1 cellular context compared by ENCODE assay signal in the genomic region with DNA sequence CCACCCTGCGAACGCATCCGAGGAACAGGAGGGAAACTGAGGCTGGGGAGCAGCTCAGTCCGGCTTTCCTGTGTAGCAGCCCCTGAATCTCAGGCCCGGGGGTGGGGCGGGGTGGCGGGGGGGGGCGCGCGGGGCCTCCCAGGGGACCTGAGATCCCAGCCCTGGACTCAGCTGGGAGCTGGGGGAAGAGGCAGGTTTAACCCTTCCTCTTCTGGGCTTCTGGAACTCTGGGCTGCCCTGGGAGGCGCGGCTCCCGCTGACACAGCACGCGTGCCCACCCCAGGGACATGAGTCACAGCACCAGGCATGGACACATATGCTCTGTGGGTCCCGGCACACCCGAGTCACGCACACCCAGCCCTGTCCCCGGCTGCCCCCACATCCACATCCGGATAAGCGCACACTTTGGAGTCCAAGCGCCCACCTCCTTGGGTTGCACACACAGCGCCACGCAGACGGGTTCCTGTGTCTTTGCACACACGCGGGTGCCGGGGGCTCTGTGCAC.
TF ChIP-seq lines count a peak whose summit lies in the region.

No MANE protein-coding gene starts in this region.

TF ChIP-seq in IMR-90, 13 proteins besides CTCF, POLR2A, EP300 and RAD21:
- TF ChIP-seq BHLHE40 (IDR thresholded peaks at IDR 0.05; ENCODE audit: low read depth, low read length) (peak; percentile 90), MAZ (IDR thresholded peaks at IDR 0.05; ENCODE audit: borderline replicate concordance, low read depth, low read length) (peak; percentile 12), FOS (IDR thresholded peaks at IDR 0.05; ENCODE audit: low read depth, low read length) (peak; percentile 59), MXI1 (IDR thresholded peaks at IDR 0.05; ENCODE audit: borderline replicate concordance, low read depth, low read length) (peak; percentile 37; the same call in 1 of the 2 replicates), MAFK (IDR thresholded peaks at IDR 0.05; ENCODE audit: low read depth, low read length) (peak; percentile 58; the same call in 1 of the 2 replicates), NFE2L2 (IDR thresholded peaks at IDR 0.05; ENCODE audit: low read depth, low read length) (0 out of 2 replicates have a peak, but pooled peaks have one; percentile 25)
- TF ChIP-seq, protein P1, sequence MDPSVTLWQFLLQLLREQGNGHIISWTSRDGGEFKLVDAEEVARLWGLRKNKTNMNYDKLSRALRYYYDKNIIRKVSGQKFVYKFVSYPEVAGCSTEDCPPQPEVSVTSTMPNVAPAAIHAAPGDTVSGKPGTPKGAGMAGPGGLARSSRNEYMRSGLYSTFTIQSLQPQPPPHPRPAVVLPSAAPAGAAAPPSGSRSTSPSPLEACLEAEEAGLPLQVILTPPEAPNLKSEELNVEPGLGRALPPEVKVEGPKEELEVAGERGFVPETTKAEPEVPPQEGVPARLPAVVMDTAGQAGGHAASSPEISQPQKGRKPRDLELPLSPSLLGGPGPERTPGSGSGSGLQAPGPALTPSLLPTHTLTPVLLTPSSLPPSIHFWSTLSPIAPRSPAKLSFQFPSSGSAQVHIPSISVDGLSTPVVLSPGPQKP (IDR thresholded peaks at IDR 0.05; ENCODE audit: borderline replicate concordance, low read depth, low read length): no peak
- TF ChIP-seq, protein P2, sequence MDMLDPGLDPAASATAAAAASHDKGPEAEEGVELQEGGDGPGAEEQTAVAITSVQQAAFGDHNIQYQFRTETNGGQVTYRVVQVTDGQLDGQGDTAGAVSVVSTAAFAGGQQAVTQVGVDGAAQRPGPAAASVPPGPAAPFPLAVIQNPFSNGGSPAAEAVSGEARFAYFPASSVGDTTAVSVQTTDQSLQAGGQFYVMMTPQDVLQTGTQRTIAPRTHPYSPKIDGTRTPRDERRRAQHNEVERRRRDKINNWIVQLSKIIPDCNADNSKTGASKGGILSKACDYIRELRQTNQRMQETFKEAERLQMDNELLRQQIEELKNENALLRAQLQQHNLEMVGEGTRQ (IDR thresholded peaks at IDR 0.05; ENCODE audit: low read depth, low read length): no peak
